In the genomic region with DNA sequence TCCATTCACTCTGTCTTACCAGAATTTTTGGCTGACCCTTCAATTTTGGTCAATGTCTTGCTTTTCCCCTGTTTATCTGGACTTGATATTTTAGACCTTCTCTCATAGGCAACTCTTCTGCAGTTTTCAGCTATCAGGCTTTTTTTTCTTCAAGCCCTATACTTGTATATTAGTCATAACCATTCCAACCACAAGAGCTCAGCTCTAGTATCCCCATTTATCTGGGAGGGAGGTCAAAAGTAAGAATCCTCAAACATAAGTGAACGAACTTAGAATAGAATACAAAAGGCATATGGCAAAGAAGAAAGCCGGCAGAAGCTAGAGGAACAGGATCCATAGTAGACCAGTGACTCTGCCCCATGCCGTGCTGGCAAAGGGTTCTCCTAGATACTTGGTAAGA, we compare ENCODE assay signal across 1 cellular context.
TF ChIP-seq lines count a peak whose summit lies in the region.

No MANE protein-coding gene starts in this region.

TF ChIP-seq in K562, 482 proteins besides CTCF, POLR2A, EP300 and RAD21:
- TF ChIP-seq, protein P1, sequence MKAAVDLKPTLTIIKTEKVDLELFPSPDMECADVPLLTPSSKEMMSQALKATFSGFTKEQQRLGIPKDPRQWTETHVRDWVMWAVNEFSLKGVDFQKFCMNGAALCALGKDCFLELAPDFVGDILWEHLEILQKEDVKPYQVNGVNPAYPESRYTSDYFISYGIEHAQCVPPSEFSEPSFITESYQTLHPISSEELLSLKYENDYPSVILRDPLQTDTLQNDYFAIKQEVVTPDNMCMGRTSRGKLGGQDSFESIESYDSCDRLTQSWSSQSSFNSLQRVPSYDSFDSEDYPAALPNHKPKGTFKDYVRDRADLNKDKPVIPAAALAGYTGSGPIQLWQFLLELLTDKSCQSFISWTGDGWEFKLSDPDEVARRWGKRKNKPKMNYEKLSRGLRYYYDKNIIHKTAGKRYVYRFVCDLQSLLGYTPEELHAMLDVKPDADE (conservative IDR thresholded peaks at IDR 0.05; ENCODE audit: control insufficient read depth, low read depth, low read length) = no peak
- TF ChIP-seq FOSL1 (tag; conservative IDR thresholded peaks at IDR 0.05) = 0 out of 2 replicates have a peak, but pooled peaks have one; percentile 16
TF ChIP-seq in K562: peak in this region for 1.
